In genomic region chr12:123444396-123445026, GRCh38 we compare ENCODE assay signal across 1 cellular context.
TF ChIP-seq lines count a peak whose summit lies in the region.

No MANE protein-coding gene starts in this region.

TF ChIP-seq in HepG2, 621 proteins besides CTCF, POLR2A, EP300 and RAD21:
- TF ChIP-seq ZNF790 (CRISPR knock-in tag; IDR thresholded peaks at IDR 0.05; ENCODE audit: borderline replicate concordance) = no peak
- TF ChIP-seq TCF7 (IDR thresholded peaks at IDR 0.05; ENCODE audit: low read depth) = peak; percentile 50; the same call in 1 of the 2 replicates
- TF ChIP-seq ZFP36 (IDR thresholded peaks at IDR 0.05; ENCODE audit: borderline replicate concordance, low read depth, low read length, partially characterized antibody) = no peak
- TF ChIP-seq ARID3A (IDR thresholded peaks at IDR 0.05; ENCODE audit: low read depth, low read length) = peak; percentile 78
- TF ChIP-seq DNMT3B (CRISPR knock-in tag; conservative IDR thresholded peaks at IDR 0.05) = no peak
- TF ChIP-seq ZNF263 (CRISPR knock-in tag; IDR thresholded peaks at IDR 0.05) = no peak
- TF ChIP-seq TIGD3 (CRISPR knock-in tag; IDR thresholded peaks at IDR 0.05; ENCODE audit: borderline replicate concordance) = no peak
- TF ChIP-seq ZNF460 (CRISPR knock-in tag; IDR thresholded peaks at IDR 0.05; ENCODE audit: borderline replicate concordance) = peak; percentile 3; the same call in 1 of the 2 replicates
- peak; percentile 70 for TF ChIP-seq FOSL2 (CRISPR knock-in tag; IDR thresholded peaks at IDR 0.05)
- TF ChIP-seq FOXA3 (CRISPR knock-in tag; IDR thresholded peaks at IDR 0.05) = 0 out of 2 replicates have a peak, but pooled peaks have one; percentile 7
- no peak for TF ChIP-seq ZNF10 (CRISPR knock-in tag; IDR thresholded peaks at IDR 0.05; ENCODE audit: borderline replicate concordance, low read depth)
- TF ChIP-seq ZNF724P (CRISPR knock-in tag; IDR thresholded peaks at IDR 0.05; ENCODE audit: borderline replicate concordance) = no peak
- no peak for TF ChIP-seq GTF2F1 (IDR thresholded peaks at IDR 0.05; ENCODE audit: low read length)
- TF ChIP-seq ZSCAN31 (CRISPR knock-in tag; IDR thresholded peaks at IDR 0.05; ENCODE audit: low read depth) = no peak
- peak; percentile 18; the same call in 1 of the 2 replicates for TF ChIP-seq GATAD2A (CRISPR knock-in tag; IDR thresholded peaks at IDR 0.05)
- TF ChIP-seq CEBPB (IDR thresholded peaks at IDR 0.05; ENCODE audit: borderline replicate concordance, low read depth, low read length) = peak; percentile 78; the same call in 1 of the 2 replicates
